In genomic region chr2:1868683-1869141, GRCh38 we compare ENCODE assay signal across 1 cellular context.
TF ChIP-seq lines count a peak whose summit lies in the region.

No MANE protein-coding gene starts in this region.

TF ChIP-seq in H1, 55 proteins besides CTCF, POLR2A, EP300 and RAD21:
- TF ChIP-seq, protein P1, sequence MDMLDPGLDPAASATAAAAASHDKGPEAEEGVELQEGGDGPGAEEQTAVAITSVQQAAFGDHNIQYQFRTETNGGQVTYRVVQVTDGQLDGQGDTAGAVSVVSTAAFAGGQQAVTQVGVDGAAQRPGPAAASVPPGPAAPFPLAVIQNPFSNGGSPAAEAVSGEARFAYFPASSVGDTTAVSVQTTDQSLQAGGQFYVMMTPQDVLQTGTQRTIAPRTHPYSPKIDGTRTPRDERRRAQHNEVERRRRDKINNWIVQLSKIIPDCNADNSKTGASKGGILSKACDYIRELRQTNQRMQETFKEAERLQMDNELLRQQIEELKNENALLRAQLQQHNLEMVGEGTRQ (IDR thresholded peaks at IDR 0.05; ENCODE audit: low read length) = no peak
- TF ChIP-seq SUZ12 (IDR thresholded peaks at IDR 0.05; ENCODE audit: low read length) (no peak), POLR2AphosphoS5 (IDR thresholded peaks at IDR 0.05; ENCODE audit: low read depth, low read length) (no peak), HDAC2 (IDR thresholded peaks at IDR 0.05; ENCODE audit: borderline replicate concordance in 1 of 2, low read depth in 2 of 2, low read length in 2 of 2) (no peak), BRCA1 (IDR thresholded peaks at IDR 0.05; ENCODE audit: low read depth, low read length) (no peak), KDM1A (IDR thresholded peaks at IDR 0.05; ENCODE audit: borderline replicate concordance, low read length) (no peak), YY1 (IDR thresholded peaks at IDR 0.05; ENCODE audit: low read depth, low read length) (no peak), E2F6 (IDR thresholded peaks at IDR 0.05) (no peak), JUN (IDR thresholded peaks at IDR 0.05; ENCODE audit: low read depth, low read length) (no peak), NRF1 (IDR thresholded peaks at IDR 0.05; ENCODE audit: low read depth, low read length) (no peak), RFX5 (IDR thresholded peaks at IDR 0.05; ENCODE audit: borderline replicate concordance, low read depth, low read length) (no peak), MAFK (IDR thresholded peaks at IDR 0.05; ENCODE audit: low read depth, low read length) (no peak), TAF1 (IDR thresholded peaks at IDR 0.05; ENCODE audit: low read depth, low read length) (no peak)
